ENCODE assay signal across 1 cellular context in the genomic region with DNA sequence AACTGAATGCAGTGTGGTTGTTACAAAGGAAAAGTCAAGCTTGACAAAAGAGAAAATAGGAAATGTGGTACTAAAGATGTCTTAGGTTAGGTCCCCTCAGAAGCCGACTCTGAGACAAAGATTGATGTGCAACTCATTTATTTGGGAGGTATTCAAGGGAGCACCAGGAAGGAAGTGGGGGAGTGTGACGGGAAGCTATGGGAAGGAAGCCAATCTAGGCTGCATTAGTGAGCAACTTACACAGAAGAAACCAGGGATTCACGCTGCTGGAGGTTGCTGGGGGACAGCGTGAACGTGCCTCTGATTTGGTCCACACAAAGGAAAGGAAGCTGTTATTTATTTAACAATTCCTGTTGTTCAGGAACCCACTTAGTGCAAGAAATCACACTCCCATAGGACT.
TF ChIP-seq lines count a peak whose summit lies in the region.

No MANE protein-coding gene starts in this region.

TF ChIP-seq in H1, 55 proteins besides CTCF, POLR2A, EP300 and RAD21:
- TF ChIP-seq TAF7 (optimal IDR thresholded peaks at IDR 0.05; ENCODE audit: borderline replicate concordance, low read depth, low read length): no peak
- no peak for TF ChIP-seq BACH1 (IDR thresholded peaks at IDR 0.05; ENCODE audit: low read length)
- TF ChIP-seq KDM1A (IDR thresholded peaks at IDR 0.05; ENCODE audit: borderline replicate concordance, low read length): no peak
- no peak for TF ChIP-seq YY1 (IDR thresholded peaks at IDR 0.05; ENCODE audit: low read depth, low read length)
- no peak for TF ChIP-seq SIRT6 (IDR thresholded peaks at IDR 0.05; ENCODE audit: low read length)
- TF ChIP-seq CREB1 (IDR thresholded peaks at IDR 0.05): no peak
- no peak for TF ChIP-seq CEBPB (IDR thresholded peaks at IDR 0.05; ENCODE audit: low read depth, low read length)
- no peak for TF ChIP-seq SP2 (IDR thresholded peaks at IDR 0.05; ENCODE audit: low read length)
- no peak for TF ChIP-seq RBBP5 (IDR thresholded peaks at IDR 0.05; ENCODE audit: borderline replicate concordance, low read depth, low read length)
- no peak for TF ChIP-seq ZNF274 (IDR thresholded peaks at IDR 0.05; ENCODE audit: borderline replicate concordance, extremely low read depth, low read length)
- TF ChIP-seq SUZ12 (IDR thresholded peaks at IDR 0.05; ENCODE audit: low read length): no peak
- TF ChIP-seq NANOG (IDR thresholded peaks at IDR 0.05; ENCODE audit: insufficient read depth, low read depth, low read length, poor library complexity, severe bottlenecking): no peak
- no peak for TF ChIP-seq PHF8 (conservative IDR thresholded peaks at IDR 0.05; ENCODE audit: low read depth, low read length)
- TF ChIP-seq CBX5 (IDR thresholded peaks at IDR 0.05; ENCODE audit: low read depth, low read length): no peak
- TF ChIP-seq TEAD4 (IDR thresholded peaks at IDR 0.05; ENCODE audit: low read depth, low read length): no peak
- TF ChIP-seq POU5F1 (IDR thresholded peaks at IDR 0.05; ENCODE audit: low read depth, low read length): no peak
- TF ChIP-seq CHD7 (IDR thresholded peaks at IDR 0.05; ENCODE audit: insufficient replicate concordance, low read length): no peak
- TF ChIP-seq SIN3A (conservative IDR thresholded peaks at IDR 0.05 in 1 of 2, IDR thresholded peaks at IDR 0.05 in 1 of 2; ENCODE audit: low read depth in 1 of 2, low read length in 2 of 2): no peak
- TF ChIP-seq, protein P1, sequence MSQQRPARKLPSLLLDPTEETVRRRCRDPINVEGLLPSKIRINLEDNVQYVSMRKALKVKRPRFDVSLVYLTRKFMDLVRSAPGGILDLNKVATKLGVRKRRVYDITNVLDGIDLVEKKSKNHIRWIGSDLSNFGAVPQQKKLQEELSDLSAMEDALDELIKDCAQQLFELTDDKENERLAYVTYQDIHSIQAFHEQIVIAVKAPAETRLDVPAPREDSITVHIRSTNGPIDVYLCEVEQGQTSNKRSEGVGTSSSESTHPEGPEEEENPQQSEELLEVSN (IDR thresholded peaks at IDR 0.05): no peak
